ENCODE assay signal across 10 cellular contexts in the genomic region with DNA sequence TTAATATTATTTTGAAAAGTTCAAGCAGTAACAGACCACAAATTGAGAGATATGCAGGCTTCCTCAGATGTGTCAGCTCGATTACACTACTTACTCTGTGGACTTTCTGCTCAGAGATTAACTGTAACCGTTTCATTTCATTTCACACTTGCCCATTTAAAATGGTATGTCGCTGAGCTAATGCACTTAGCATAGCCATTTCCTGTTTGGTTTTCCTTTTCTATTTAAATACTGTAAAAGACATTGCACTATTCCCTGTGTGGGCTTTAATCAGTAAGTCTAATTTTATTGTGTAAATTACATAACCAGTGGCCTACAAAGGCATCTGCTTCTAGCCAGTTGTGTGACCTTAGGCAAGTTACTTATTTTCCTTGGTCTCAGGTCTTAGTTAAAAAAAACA.
DNase-seq lines count a peak whose midpoint lies in the region; ATAC-seq and TF ChIP-seq lines count a peak whose summit lies in the region.
"Had no signal": no experiment of that assay in that cellular context is flagged by ENCODE, and none has a peak within 500 bp of the region (broad histone marks: within the 10 kb centered on the region; RNA-seq: fewer than 3 reads in every experiment).

No MANE protein-coding gene starts in this region.

- H3K4me2 ChIP-seq in OCI-LY7 (ENCODE audit: low read length): peak overlapping the region; percentile 39

- no peak for TF ChIP-seq CTCF in OCI-LY7 (conservative IDR thresholded peaks at IDR 0.05; ENCODE audit: low read length)

- no TSS peak for BruUV-seq in OCI-LY7 (replicated peaks; lab: Mats Ljungman, UMichigan)

- H3K9me3 ChIP-seq in OCI-LY7 (ENCODE audit: low read length): no peaks in the 10 kb centered on the region

- no peaks in the 10 kb centered on the region for H3K79me2 ChIP-seq in OCI-LY7 (ENCODE audit: insufficient read depth, low read depth, low read length)

- no peaks in the 10 kb centered on the region for H4K20me1 ChIP-seq in OCI-LY7 (ENCODE audit: insufficient read depth, low read length)

- H3K36me3 ChIP-seq in OCI-LY7 (ENCODE audit: insufficient read depth, low read length): no peaks in the 10 kb centered on the region

- H3K4me3 ChIP-seq in OCI-LY7 (ENCODE audit: low read depth, low read length, poor library complexity, severe bottlenecking): no peak overlapping the region
- H3K4me3 ChIP-seq: GM12878 had no signal

- H2AFZ ChIP-seq in OCI-LY7 (ENCODE audit: low read length): peak overlapping the region; percentile 90

- peak; percentile 10 for DNase-seq in GM03348 (ENCODE audit: low spot score)
- DNase-seq in OCI-LY7 (ENCODE audit: low spot score): peak; percentile 24
- peak; percentile 30 for DNase-seq in foreskin melanocyte
- DNase-seq in renal cortical epithelial cell (ENCODE audit: low read depth): peak; percentile 85
- no peak for DNase-seq in activated CD4-positive, alpha-beta T cell treated with anti-CD3 and anti-CD28 coated beads, Interleukin-2, amount 50 U/mL, for 4 hours
- no peak for DNase-seq in stimulated activated CD4-positive, alpha-beta T cell treated with anti-CD3 and anti-CD28 coated beads, Interleukin-2, amount 100 ng/mL, for 48 hours
- DNase-seq: NCI-H1417 had no signal

- H3K27ac ChIP-seq in OCI-LY7 (ENCODE audit: low read depth, low read length, poor library complexity, severe bottlenecking): no peak overlapping the region

- peaks cover 13% of the 10 kb centered on the region for H3K4me1 ChIP-seq in OCI-LY7 (ENCODE audit: insufficient read depth, low read length, poor library complexity, severe bottlenecking)

- ATAC-seq in GM21528 (IDR thresholded peaks at IDR 0.05; ENCODE audit: low FRiP score, unreplicated experiment): no peak
- ATAC-seq in GM18868 (IDR thresholded peaks at IDR 0.05; ENCODE audit: unreplicated experiment): no peak
- ATAC-seq: GM12878 had no signal

- intact Hi-C loops in OCI-LY7 (cut with micrococcal nuclease; ENCODE audit: unreplicated experiment): no loop called here

- CTCF ChIA-PET in OCI-LY7 (lab: Charles Lee; ENCODE audit: unreplicated experiment): interaction anchor here (1.0 kb wide), 1 partner anchor 22 kb away, joined by 19 read pairs; no protein-coding TSS in a partner anchor

- POLR2A ChIA-PET in OCI-LY7 (lab: Charles Lee): interaction anchor here (0.6 kb wide), 2 partner anchors 336 to 536 kb away, joined by 3 read pairs; no protein-coding TSS in a partner anchor

- H3K9me2 ChIP-seq in OCI-LY7 (ENCODE audit: insufficient read depth, low read length): no peaks in the 10 kb centered on the region; the same call in 1 of the 2 replicates

Comparison
In these comparisons a context has a peak if more than half of its experiments do, and no peak if none do; other contexts are left out.
1. DNase-seq: peak in GM03348 (single experiment), OCI-LY7 (single experiment), foreskin melanocyte (single experiment) and renal cortical epithelial cell (single experiment); none in activated CD4-positive, alpha-beta T cell treated with anti-CD3 and anti-CD28 coated beads, Interleukin-2, amount 50 U/mL, for 4 hours (0 of 2) and stimulated activated CD4-positive, alpha-beta T cell treated with anti-CD3 and anti-CD28 coated beads, Interleukin-2, amount 100 ng/mL, for 48 hours (0 of 2).